1 cellular context compared by ENCODE assay signal in genomic region chr17:68248199-68248825, GRCh38.
A peak's percentile ranks its signal among the peaks of the same experiment; 100 is the strongest.
TF ChIP-seq lines count a peak whose summit lies in the region.

No MANE protein-coding gene starts in this region.

TF ChIP-seq in HEK293, 187 proteins besides CTCF, POLR2A, EP300 and RAD21 (continued from another document):
- no peak for TF ChIP-seq ELK4 (IDR thresholded peaks at IDR 0.05; ENCODE audit: borderline replicate concordance, low read depth, low read length)
- peak; percentile 1; the same call in 1 of the 2 replicates for TF ChIP-seq ZNF76 (tag by site-specific recombination; IDR thresholded peaks at IDR 0.05; ENCODE audit: borderline replicate concordance, low read depth)
- 0 out of 2 replicates have a peak, but pooled peaks have one; percentile 12 for TF ChIP-seq ZFP37 (tag by site-specific recombination; IDR thresholded peaks at IDR 0.05)
- no peak for TF ChIP-seq ZNF266 (tag by site-specific recombination; IDR thresholded peaks at IDR 0.05; ENCODE audit: low read depth)
- no peak for TF ChIP-seq ZNF792 (tag by site-specific recombination; IDR thresholded peaks at IDR 0.05)
- TF ChIP-seq GLIS1 (tag by site-specific recombination; IDR thresholded peaks at IDR 0.05), result peak; percentile 58
- 0 out of 2 replicates have a peak, but pooled peaks have one; percentile 3 for TF ChIP-seq ZFHX2 (tag by site-specific recombination; conservative IDR thresholded peaks at IDR 0.05)
- no peak for TF ChIP-seq ZNF707 (tag by site-specific recombination; IDR thresholded peaks at IDR 0.05)
- TF ChIP-seq ZNF501 (tag by site-specific recombination; IDR thresholded peaks at IDR 0.05), result peak; percentile 21; the same call in 1 of the 2 replicates
- TF ChIP-seq, protein P1, sequence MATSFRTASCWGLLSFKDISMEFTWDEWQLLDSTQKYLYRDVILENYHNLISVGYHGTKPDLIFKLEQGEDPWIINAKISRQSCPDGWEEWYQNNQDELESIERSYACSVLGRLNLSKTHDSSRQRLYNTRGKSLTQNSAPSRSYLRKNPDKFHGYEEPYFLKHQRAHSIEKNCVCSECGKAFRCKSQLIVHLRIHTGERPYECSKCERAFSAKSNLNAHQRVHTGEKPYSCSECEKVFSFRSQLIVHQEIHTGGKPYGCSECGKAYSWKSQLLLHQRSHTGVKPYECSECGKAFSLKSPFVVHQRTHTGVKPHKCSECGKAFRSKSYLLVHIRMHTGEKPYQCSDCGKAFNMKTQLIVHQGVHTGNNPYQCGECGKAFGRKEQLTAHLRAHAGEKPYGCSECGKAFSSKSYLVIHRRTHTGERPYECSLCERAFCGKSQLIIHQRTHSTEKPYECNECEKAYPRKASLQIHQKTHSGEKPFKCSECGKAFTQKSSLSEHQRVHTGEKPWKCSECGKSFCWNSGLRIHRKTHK (tag by site-specific recombination; IDR thresholded peaks at IDR 0.05), result no peak
- TF ChIP-seq ZBTB48 (tag by site-specific recombination; IDR thresholded peaks at IDR 0.05), result peak; percentile 97
- TF ChIP-seq ZNF423 (tag by site-specific recombination; IDR thresholded peaks at IDR 0.05), result peak; percentile 81
- no peak for TF ChIP-seq ZNF10 (tag by site-specific recombination; IDR thresholded peaks at IDR 0.05)
- TF ChIP-seq ZNF132 (tag by site-specific recombination; IDR thresholded peaks at IDR 0.05; ENCODE audit: borderline replicate concordance), result no peak
- 0 out of 2 replicates have a peak, but pooled peaks have one; percentile 12 for TF ChIP-seq ZNF677 (tag by site-specific recombination; IDR thresholded peaks at IDR 0.05)
- no peak for TF ChIP-seq ZNF654 (tag by site-specific recombination; IDR thresholded peaks at IDR 0.05; ENCODE audit: low read depth)
- 0 out of 2 replicates have a peak, but pooled peaks have one; percentile 11 for TF ChIP-seq ZNF2 (tag by site-specific recombination; IDR thresholded peaks at IDR 0.05)
- no peak for TF ChIP-seq ZNF274 (IDR thresholded peaks at IDR 0.05; ENCODE audit: low read length)
- no peak for TF ChIP-seq ZNF274 (tag by site-specific recombination; IDR thresholded peaks at IDR 0.05; ENCODE audit: borderline replicate concordance)
- no peak for TF ChIP-seq ZNF248 (tag by site-specific recombination; IDR thresholded peaks at IDR 0.05)
- peak; percentile 9; the same call in 1 of the 2 replicates for TF ChIP-seq ZEB2 (tag by site-specific recombination; IDR thresholded peaks at IDR 0.05)
- TF ChIP-seq ZNF404 (tag by site-specific recombination; IDR thresholded peaks at IDR 0.05), result no peak
- TF ChIP-seq ZIC2 (tag by site-specific recombination; IDR thresholded peaks at IDR 0.05), result peak; percentile 82
- no peak for TF ChIP-seq ZNF202 (tag by site-specific recombination; IDR thresholded peaks at IDR 0.05; ENCODE audit: borderline replicate concordance)
- no peak for TF ChIP-seq ZSCAN23 (tag by site-specific recombination; IDR thresholded peaks at IDR 0.05)
- TF ChIP-seq ZBTB6 (tag by site-specific recombination; IDR thresholded peaks at IDR 0.05), result no peak
- TF ChIP-seq, protein P2, sequence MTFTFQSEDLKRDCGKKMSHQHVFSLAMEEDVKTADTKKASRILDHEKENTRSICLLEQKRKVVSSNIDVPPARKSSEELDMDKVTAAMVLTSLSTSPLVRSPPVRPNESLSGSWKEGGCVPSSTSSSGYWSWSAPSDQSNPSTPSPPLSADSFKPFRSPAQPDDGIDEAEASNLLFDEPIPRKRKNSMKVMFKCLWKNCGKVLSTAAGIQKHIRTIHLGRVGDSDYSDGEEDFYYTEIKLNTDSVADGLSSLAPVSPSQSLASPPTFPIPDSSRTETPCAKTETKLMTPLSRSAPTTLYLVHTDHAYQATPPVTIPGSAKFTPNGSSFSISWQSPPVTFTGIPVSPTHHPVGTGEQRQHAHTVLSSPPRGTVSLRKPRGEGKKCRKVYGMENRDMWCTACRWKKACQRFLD (tag by site-specific recombination; IDR thresholded peaks at IDR 0.05), result no peak
- TF ChIP-seq ZNF211 (tag by site-specific recombination; IDR thresholded peaks at IDR 0.05; ENCODE audit: low read depth), result no peak
- no peak; the same call in none of the 2 replicates for TF ChIP-seq GLIS2 (tag by site-specific recombination; IDR thresholded peaks at IDR 0.05)
- TF ChIP-seq GLI4 (tag by site-specific recombination; IDR thresholded peaks at IDR 0.05), result 0 out of 2 replicates have a peak, but pooled peaks have one; percentile 50
- TF ChIP-seq FEZF1 (tag by site-specific recombination; IDR thresholded peaks at IDR 0.05), result 0 out of 2 replicates have a peak, but pooled peaks have one; percentile 27
- peak; percentile 28; the same call in 1 of the 2 replicates for TF ChIP-seq ZNF24 (tag by site-specific recombination; IDR thresholded peaks at IDR 0.05)
- peak; percentile 36; the same call in 1 of the 2 replicates for TF ChIP-seq ZSCAN30 (tag by site-specific recombination; IDR thresholded peaks at IDR 0.05)
- no peak for TF ChIP-seq ZNF561 (tag by site-specific recombination; IDR thresholded peaks at IDR 0.05; ENCODE audit: borderline replicate concordance)
- TF ChIP-seq ZNF292 (tag by site-specific recombination; IDR thresholded peaks at IDR 0.05; ENCODE audit: borderline replicate concordance, low read depth), result no peak
- peak; percentile 71; the same call in 1 of the 2 replicates for TF ChIP-seq ZNF391 (tag by site-specific recombination; IDR thresholded peaks at IDR 0.05; ENCODE audit: borderline replicate concordance, low read depth)
- TF ChIP-seq ZNF610 (tag by site-specific recombination; IDR thresholded peaks at IDR 0.05; ENCODE audit: borderline replicate concordance), result no peak; the same call in 1 of the 2 replicates
- no peak for TF ChIP-seq YY2 (tag by site-specific recombination; IDR thresholded peaks at IDR 0.05)
- TF ChIP-seq ZNF335 (tag by site-specific recombination; conservative IDR thresholded peaks at IDR 0.05), result peak; percentile 73
